9 cellular contexts compared by ENCODE assay signal in the genomic region with DNA sequence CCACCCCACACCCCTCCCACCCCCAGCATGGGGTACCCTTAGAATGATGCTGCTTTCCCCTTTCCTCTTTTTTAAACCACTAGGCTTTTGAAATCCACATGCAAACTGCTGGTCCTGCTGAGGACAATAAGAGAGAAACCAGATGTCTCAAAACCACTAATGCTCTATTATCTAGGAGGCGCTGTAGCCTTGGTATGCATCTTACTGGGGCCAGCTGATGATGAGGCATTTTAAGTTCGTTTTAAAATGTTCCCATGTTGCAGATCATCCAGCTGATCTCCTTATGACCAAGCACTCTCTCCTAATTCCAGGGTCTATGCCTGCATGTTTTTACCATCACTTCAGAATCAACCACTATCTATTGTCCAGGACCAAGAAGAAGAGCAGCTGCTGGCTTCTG. TPM values are rescaled to one million over a fixed set of nuclear protein-coding genes. Genes with fewer than 3 reads are reported as not detected.
DNase-seq lines count a peak whose midpoint lies in the region; ATAC-seq and TF ChIP-seq lines count a peak whose summit lies in the region.
"Had no signal": no experiment of that assay in that cellular context is flagged by ENCODE, and none has a peak within 500 bp of the region (broad histone marks: within the 10 kb centered on the region; RNA-seq: fewer than 3 reads in every experiment).

No MANE protein-coding gene starts in this region.

- peak; percentile 11 for DNase-seq in DMS53 (lab: John Stamatoyannopoulos, UW)
- no peak for DNase-seq in DMS53 treated with DMSO at 0.1 percent for 48 hours (lab: John Stamatoyannopoulos, UW; ENCODE audit: unreplicated experiment)
- DNase-seq in activated T-helper 2 cell treated with anti-CD3 and anti-CD28 coated beads, Interferon-gamma antibody, Interleukin-2, Interleukin-4, amounts not matched to agents 10 μg/mL and 5 μg/mL and 100 μg/mL, durations not matched to agents 14 hours and 24 hours and 36 hours (ENCODE audit: low spot score), result no peak
- DNase-seq in natural killer cell, result no peak
- no peak for DNase-seq in NK-92 (lab: John Stamatoyannopoulos, UW; ENCODE audit: unreplicated experiment)

- peaks cover 10% of the 10 kb centered on the region for H3K27me3 Mint-ChIP-seq in activated T-helper 2 cell treated with anti-CD3 and anti-CD28 coated beads, Interferon-gamma antibody, Interleukin-2, Interleukin-4, amounts not matched to agents 10 μg/mL and 5 μg/mL and 100 μg/mL, durations not matched to agents 14 hours and 24 hours and 36 hours (ENCODE audit: low read depth)
- peaks cover 3 to 5% of the 10 kb centered on the region in 2 donors for H3K27me3 Mint-ChIP-seq in natural killer cell (ENCODE audit: low read depth in 2 of 2)

- peaks cover 29% of the 10 kb centered on the region for H3K4me1 Mint-ChIP-seq in activated T-helper 2 cell treated with anti-CD3 and anti-CD28 coated beads, Interferon-gamma antibody, Interleukin-2, Interleukin-4, amounts not matched to agents 10 μg/mL and 5 μg/mL and 100 μg/mL, durations not matched to agents 14 hours and 24 hours and 36 hours (ENCODE audit: low read depth)
- peaks cover 20 to 26% of the 10 kb centered on the region in 2 donors for H3K4me1 Mint-ChIP-seq in natural killer cell

- peak overlapping the region; percentile 98; the same call in 1 of the 2 replicates for H2AFZ ChIP-seq in KMS-11 (ENCODE audit: low read depth)

- peak; percentile 17; the same call in 1 of the 2 replicates for TF ChIP-seq CTCF in KMS-11 (conservative IDR thresholded peaks at IDR 0.05; ENCODE audit: low read depth, low read length)
- TF ChIP-seq CTCF in natural killer cell (IDR thresholded peaks at IDR 0.05), result no peak

- H3K36me3 Mint-ChIP-seq in activated T-helper 2 cell treated with anti-CD3 and anti-CD28 coated beads, Interferon-gamma antibody, Interleukin-2, Interleukin-4, amounts not matched to agents 10 μg/mL and 5 μg/mL and 100 μg/mL, durations not matched to agents 14 hours and 24 hours and 36 hours (ENCODE audit: low read depth), result no peaks in the 10 kb centered on the region
- no peaks in the 10 kb centered on the region for H3K36me3 Mint-ChIP-seq in natural killer cell

- H3K27ac Mint-ChIP-seq in activated T-helper 2 cell treated with anti-CD3 and anti-CD28 coated beads, Interferon-gamma antibody, Interleukin-2, Interleukin-4, amounts not matched to agents 10 μg/mL and 5 μg/mL and 100 μg/mL, durations not matched to agents 14 hours and 24 hours and 36 hours, result no peak overlapping the region
- H3K27ac Mint-ChIP-seq in natural killer cell, result no peak overlapping the region

- no peak overlapping the region for H3K27ac ChIP-seq in KMS-11
- H3K27ac ChIP-seq: prostate gland had no signal

- no peaks in the 10 kb centered on the region for H3K79me2 ChIP-seq in KMS-11 (ENCODE audit: insufficient read depth, low read depth)

- intact Hi-C loops in activated T-helper 2 cell treated with anti-CD3 and anti-CD28 coated beads, Interferon-gamma antibody, Interleukin-2, Interleukin-4, amounts not matched to agents 10 μg/mL and 5 μg/mL and 100 μg/mL, durations not matched to agents 14 hours and 24 hours and 36 hours (cut with micrococcal nuclease), result loop anchor here (5.0 to 10.0 kb wide), 2 partner anchors 261 to 266 kb away; a partner anchor contains a TSS
- intact Hi-C loops in natural killer cell (cut with micrococcal nuclease), result loop anchor here (10.0 kb wide), 1 partner anchor 144 kb away; a partner anchor contains a TSS

- peaks cover 41% of the 10 kb centered on the region for H3K4me1 ChIP-seq in KMS-11 (ENCODE audit: low read depth, poor library complexity, severe bottlenecking)
- H3K4me1 ChIP-seq: prostate gland had no signal

- no peak for ATAC-seq in natural killer cell
- ATAC-seq in HG02571 (IDR thresholded peaks at IDR 0.05; ENCODE audit: unreplicated experiment), result no peak
- no peak for ATAC-seq in GM21786 (IDR thresholded peaks at IDR 0.05; ENCODE audit: unreplicated experiment)

- H4K20me1 ChIP-seq in KMS-11 (ENCODE audit: insufficient read depth), result no peaks in the 10 kb centered on the region

- no peak overlapping the region for H3K4me3 ChIP-seq in KMS-11 (IDR thresholded peaks at IDR 0.05; ENCODE audit: insufficient read depth, low read depth, low read length)

- H3K9me3 Mint-ChIP-seq in activated T-helper 2 cell treated with anti-CD3 and anti-CD28 coated beads, Interferon-gamma antibody, Interleukin-2, Interleukin-4, amounts not matched to agents 10 μg/mL and 5 μg/mL and 100 μg/mL, durations not matched to agents 14 hours and 24 hours and 36 hours, result no peaks in the 10 kb centered on the region
- H3K9me3 Mint-ChIP-seq in natural killer cell, result no peaks in the 10 kb centered on the region

- H3K36me3 ChIP-seq in KMS-11 (ENCODE audit: insufficient read depth), result no peaks in the 10 kb centered on the region
- H3K36me3 ChIP-seq: prostate gland had no signal

- no peak overlapping the region for H3K9ac ChIP-seq in KMS-11

- peaks cover 5% of the 10 kb centered on the region; the same call in 1 of the 2 replicates for H3K27me3 ChIP-seq in KMS-11 (ENCODE audit: insufficient read depth, low read depth)

- peak overlapping the region; percentile 76 for H3K4me3 Mint-ChIP-seq in activated T-helper 2 cell treated with anti-CD3 and anti-CD28 coated beads, Interferon-gamma antibody, Interleukin-2, Interleukin-4, amounts not matched to agents 10 μg/mL and 5 μg/mL and 100 μg/mL, durations not matched to agents 14 hours and 24 hours and 36 hours (ENCODE audit: low read depth)
- H3K4me3 Mint-ChIP-seq in natural killer cell, result peak overlapping the region; percentile 91

- peak overlapping the region; percentile 82 for H3K4me2 ChIP-seq in KMS-11

RNA-seq across cellular contexts. Expression of a gene that starts 1.3 kb away (rescaled TPM):
- 0.30 TPM in 1 of 2 replicates, not detected in the other for total RNA-seq in activated T-helper 2 cell treated with anti-CD3 and anti-CD28 coated beads, Interferon-gamma antibody, Interleukin-2, Interleukin-4, amounts not matched to agents 10 μg/mL and 5 μg/mL and 100 μg/mL, durations not matched to agents 14 hours and 24 hours and 36 hours
- not detected for total RNA-seq in natural killer cell

RNA-seq across cellular contexts. Expression of a gene that starts 20.0 kb away (rescaled TPM):
- total RNA-seq in activated T-helper 2 cell treated with anti-CD3 and anti-CD28 coated beads, Interferon-gamma antibody, Interleukin-2, Interleukin-4, amounts not matched to agents 10 μg/mL and 5 μg/mL and 100 μg/mL, durations not matched to agents 14 hours and 24 hours and 36 hours, result not detected in 2 replicates
- total RNA-seq in natural killer cell, result 1 to 10 TPM; 1.2 to 4.9 (median 2.4) TPM
